Comparison of ENCODE assay signal across 10 cellular contexts in genomic region chr2:203928849-203929248, GRCh38. TPM values are rescaled to one million over a fixed set of nuclear protein-coding genes. Genes with fewer than 3 reads are reported as not detected.
DNase-seq lines count a peak whose midpoint lies in the region; ATAC-seq and TF ChIP-seq lines count a peak whose summit lies in the region.
"Had no signal": no experiment of that assay in that cellular context is flagged by ENCODE, and none has a peak within 500 bp of the region (broad histone marks: within the 10 kb centered on the region; RNA-seq: fewer than 3 reads in every experiment).

No MANE protein-coding gene starts in this region.

- peak; percentile 43 for DNase-seq in GM03348 (ENCODE audit: low spot score)
- DNase-seq in brain microvascular endothelial cell = no peak
- DNase-seq in myocyte (ENCODE audit: low read depth) = peak; percentile 20
- DNase-seq in islet precursor cell = no peak
- DNase-seq: activated CD4-positive, alpha-beta T cell treated with anti-CD3 and anti-CD28 coated beads, Interleukin-2, amount 10 ng/mL, durations not matched to agents 7 days and 5 days; cortex of kidney had no signal

- H3K36me3 ChIP-seq in brain microvascular endothelial cell (replicated peaks) = no peaks in the 10 kb centered on the region

- peak; percentile 43; the same call in 1 of the 2 replicates for TF ChIP-seq CTCF in LNCAP (IDR thresholded peaks at IDR 0.05)
- peak; percentile 44 for TF ChIP-seq CTCF in brain microvascular endothelial cell (IDR thresholded peaks at IDR 0.05; ENCODE audit: low read depth, low read length, missing control alignments)

- ATAC-seq in GM21529 (IDR thresholded peaks at IDR 0.05; ENCODE audit: unreplicated experiment) (no peak), GM18867 (IDR thresholded peaks at IDR 0.05; ENCODE audit: unreplicated experiment) (no peak), HG02852 (IDR thresholded peaks at IDR 0.05; ENCODE audit: unreplicated experiment) (no peak)

- in situ Hi-C loops in brain microvascular endothelial cell (cut with HindIII; ENCODE audit: low pct_ligation_motif_present, low sequenced_read_pairs) = no loop called here

- no peak overlapping the region for H3K4me3 ChIP-seq in brain microvascular endothelial cell (ENCODE audit: low read depth, low read length)

- no peak overlapping the region for H3K27ac ChIP-seq in brain microvascular endothelial cell

- no peaks in the 10 kb centered on the region for H3K27me3 ChIP-seq in brain microvascular endothelial cell (replicated peaks)

RNA-seq across cellular contexts. Expression of gene ICOS, which starts 7.7 kb away (rescaled TPM):
- not detected in 2 replicates for total RNA-seq in myocyte
- 0.04 TPM for polyA plus RNA-seq in myocyte (2012)

Comparison
In these comparisons a context has a peak if more than half of its experiments do, and no peak if none do; other contexts are left out.
1. DNase-seq: peak in GM03348 (single experiment) and myocyte (single experiment); none in brain microvascular endothelial cell (single experiment) and islet precursor cell (single experiment).